15 cellular contexts compared by ENCODE assay signal in the genomic region with DNA sequence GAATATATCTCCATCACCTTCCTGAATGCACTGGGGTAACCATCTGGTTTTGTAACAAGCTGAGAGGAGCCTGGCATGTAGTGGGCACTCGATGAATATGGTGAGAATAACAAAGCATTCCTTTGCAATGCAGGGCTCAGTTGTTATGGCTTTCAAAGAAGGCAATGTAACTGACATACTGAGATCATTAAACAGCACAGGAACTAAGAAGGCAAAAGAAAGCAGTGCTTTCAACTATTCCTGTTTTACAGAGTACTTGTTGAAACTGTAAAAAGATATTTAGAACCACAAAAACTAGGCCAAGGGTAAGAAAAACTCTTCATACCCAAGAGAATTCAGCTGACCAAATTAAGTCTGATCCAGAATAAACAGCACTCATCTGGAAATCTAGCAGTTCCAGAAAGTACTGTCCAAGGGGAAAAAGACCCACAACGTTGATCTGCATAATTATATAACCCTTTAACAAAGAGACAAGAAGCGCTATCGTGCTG.
DNase-seq lines count a peak whose midpoint lies in the region; ATAC-seq and TF ChIP-seq lines count a peak whose summit lies in the region.
"Had no signal": no experiment of that assay in that cellular context is flagged by ENCODE, and none has a peak within 500 bp of the region (broad histone marks: within the 10 kb centered on the region; RNA-seq: fewer than 3 reads in every experiment).

No MANE protein-coding gene starts in this region.

- intact Hi-C loops in heart right ventricle (cut with DNase I) = loop anchor here in 1 of 10 donors (10.0 kb wide), 1 partner anchor 116 kb away; a partner anchor contains a TSS
- intact Hi-C loops in CD4-positive, alpha-beta T cell (cut with DNase I, micrococcal nuclease) = no loop called here

- H3K4me3 ChIP-seq in astrocyte of the spinal cord (ENCODE audit: low read depth, low read length) (no peak overlapping the region), heart right ventricle (no peak overlapping the region)
- H3K4me3 ChIP-seq: gastroesophageal sphincter had no signal

- no peaks in the 10 kb centered on the region for H3K27me3 Mint-ChIP-seq in CD4-positive, alpha-beta T cell
- H3K27me3 Mint-ChIP-seq in activated CD8-positive, alpha-beta memory T cell treated with anti-CD3 and anti-CD28 coated beads, Interleukin-2, amount 10 ng/mL, durations not matched to agents 7 days and 5 days = no peaks in the 10 kb centered on the region
- H3K27me3 Mint-ChIP-seq: activated naive CD8-positive, alpha-beta T cell treated with anti-CD3 and anti-CD28 coated beads, Interleukin-2, amount 10 ng/mL, durations not matched to agents 7 days and 5 days had no signal

- H3K27me3 ChIP-seq in heart right ventricle = no peaks in the 10 kb centered on the region
- no peaks in the 10 kb centered on the region for H3K27me3 ChIP-seq in CD4-positive, alpha-beta T cell (ENCODE audit: control insufficient read depth, insufficient read depth, low read length)
- H3K27me3 ChIP-seq: gastroesophageal sphincter had no signal

- CTCF ChIA-PET in CD4-positive, alpha-beta T cell (lab: Charles Lee) = no interaction called here
- CTCF ChIA-PET in activated CD8-positive, alpha-beta memory T cell treated with anti-CD3 and anti-CD28 coated beads, Interleukin-2, amount 10 ng/mL, durations not matched to agents 7 days and 5 days (lab: Charles Lee) = no interaction called here

- H3K4me3 Mint-ChIP-seq in CD4-positive, alpha-beta T cell = no peak overlapping the region
- no peak overlapping the region for H3K4me3 Mint-ChIP-seq in activated CD8-positive, alpha-beta memory T cell treated with anti-CD3 and anti-CD28 coated beads, Interleukin-2, amount 10 ng/mL, durations not matched to agents 7 days and 5 days
- H3K4me3 Mint-ChIP-seq: activated naive CD8-positive, alpha-beta T cell treated with anti-CD3 and anti-CD28 coated beads, Interleukin-2, amount 10 ng/mL, durations not matched to agents 7 days and 5 days; natural killer cell treated with Interleukin-12 subunit alpha and Interleukin-12 subunit beta and Interleukin-15 and Interleukin-18, amount 100 ng/mL, for 72 hours had no signal

- no peak overlapping the region for H3K27ac Mint-ChIP-seq in CD4-positive, alpha-beta T cell
- H3K27ac Mint-ChIP-seq in activated CD8-positive, alpha-beta memory T cell treated with anti-CD3 and anti-CD28 coated beads, Interleukin-2, amount 10 ng/mL, durations not matched to agents 7 days and 5 days = no peak overlapping the region
- H3K27ac Mint-ChIP-seq: activated naive CD8-positive, alpha-beta T cell treated with anti-CD3 and anti-CD28 coated beads, Interleukin-2, amount 10 ng/mL, durations not matched to agents 7 days and 5 days; natural killer cell treated with Interleukin-12 subunit alpha and Interleukin-12 subunit beta and Interleukin-15 and Interleukin-18, amount 100 ng/mL, for 72 hours had no signal

- TF ChIP-seq CTCF in astrocyte of the spinal cord (IDR thresholded peaks at IDR 0.05; ENCODE audit: low read depth, low read length) (no peak), heart right ventricle (IDR thresholded peaks at IDR 0.05) (no peak)
- no peak for TF ChIP-seq CTCF in CD4-positive, alpha-beta T cell (IDR thresholded peaks at IDR 0.05)

- no peaks in the 10 kb centered on the region for H3K36me3 ChIP-seq in heart right ventricle
- H3K36me3 ChIP-seq: gastroesophageal sphincter had no signal

- peak overlapping the region in 6 of 10 donors; percentile 39 to 74 (median 53) for H3K27ac ChIP-seq in heart right ventricle
- H3K27ac ChIP-seq in CD4-positive, alpha-beta T cell (ENCODE audit: low read depth, low read length) = no peak overlapping the region

- DNase-seq in AG20443 (ENCODE audit: low spot score) = peak; percentile 33
- DNase-seq in astrocyte of the spinal cord (ENCODE audit: low read depth, low spot score) = peak; percentile 56
- peak in 1 of 2 donors; percentile 18 for DNase-seq in heart right ventricle
- peak; percentile 48 for DNase-seq in pons (ENCODE audit: low spot score)
- no peak for DNase-seq in CD4-positive, alpha-beta T cell
- DNase-seq in NCI-H187 treated with DMSO at 0.1 percent for 48 hours (lab: John Stamatoyannopoulos, UW) = no peak
- no peak for DNase-seq in activated CD8-positive, alpha-beta memory T cell treated with anti-CD3 and anti-CD28 coated beads, Interleukin-2, amount 10 ng/mL, durations not matched to agents 7 days and 5 days
- DNase-seq: activated naive CD8-positive, alpha-beta T cell treated with anti-CD3 and anti-CD28 coated beads, Interleukin-2, amount 10 ng/mL, durations not matched to agents 7 days and 5 days; activated T-cell treated with anti-CD3 and anti-CD28 coated beads for 4 hours; OCI-M1; small intestine; SW 1271 had no signal

- no peaks in the 10 kb centered on the region for H3K36me3 Mint-ChIP-seq in CD4-positive, alpha-beta T cell (ENCODE audit: low read depth)
- H3K36me3 Mint-ChIP-seq in activated CD8-positive, alpha-beta memory T cell treated with anti-CD3 and anti-CD28 coated beads, Interleukin-2, amount 10 ng/mL, durations not matched to agents 7 days and 5 days = no peaks in the 10 kb centered on the region
- H3K36me3 Mint-ChIP-seq: activated naive CD8-positive, alpha-beta T cell treated with anti-CD3 and anti-CD28 coated beads, Interleukin-2, amount 10 ng/mL, durations not matched to agents 7 days and 5 days; natural killer cell treated with Interleukin-12 subunit alpha and Interleukin-12 subunit beta and Interleukin-15 and Interleukin-18, amount 100 ng/mL, for 72 hours had no signal

- in situ Hi-C loops in astrocyte of the spinal cord (cut with HindIII; ENCODE audit: low sequenced_read_pairs) = no loop called here

- no peaks in the 10 kb centered on the region for H3K9me3 ChIP-seq in heart right ventricle
- H3K9me3 ChIP-seq in CD4-positive, alpha-beta T cell (ENCODE audit: control insufficient read depth, low read length) = no peaks in the 10 kb centered on the region
- H3K9me3 ChIP-seq: gastroesophageal sphincter had no signal

- WGBS in heart right ventricle, 2 donors = 60 to 64% methylated on average over 4 of the region's 4 CpGs

- POLR2A ChIA-PET in CD4-positive, alpha-beta T cell (lab: Charles Lee) = no interaction called here

- H3K4me1 Mint-ChIP-seq in CD4-positive, alpha-beta T cell (ENCODE audit: low read depth) = no peaks in the 10 kb centered on the region
- no peaks in the 10 kb centered on the region for H3K4me1 Mint-ChIP-seq in activated CD8-positive, alpha-beta memory T cell treated with anti-CD3 and anti-CD28 coated beads, Interleukin-2, amount 10 ng/mL, durations not matched to agents 7 days and 5 days
- H3K4me1 Mint-ChIP-seq: activated naive CD8-positive, alpha-beta T cell treated with anti-CD3 and anti-CD28 coated beads, Interleukin-2, amount 10 ng/mL, durations not matched to agents 7 days and 5 days had no signal

- ATAC-seq in heart right ventricle (peak in 6 of 8 donors; percentile 80 to 90 (median 82)), GM18909 (IDR thresholded peaks at IDR 0.05; ENCODE audit: poor library complexity, unreplicated experiment) (no peak)
- ATAC-seq in CD4-positive, alpha-beta T cell (ENCODE audit: poor library complexity) = no peak
- no peak for ATAC-seq in activated CD8-positive, alpha-beta memory T cell treated with anti-CD3 and anti-CD28 coated beads, Interleukin-2, amount 10 ng/mL, durations not matched to agents 7 days and 5 days
- ATAC-seq: gastroesophageal sphincter; natural killer cell treated with Interleukin-12 subunit alpha and Interleukin-12 subunit beta and Interleukin-15 and Interleukin-18, amount 100 ng/mL, for 72 hours had no signal

- no peaks in the 10 kb centered on the region for H3K9me3 Mint-ChIP-seq in CD4-positive, alpha-beta T cell
- peaks cover 1% of the 10 kb centered on the region for H3K9me3 Mint-ChIP-seq in activated CD8-positive, alpha-beta memory T cell treated with anti-CD3 and anti-CD28 coated beads, Interleukin-2, amount 10 ng/mL, durations not matched to agents 7 days and 5 days (ENCODE audit: low read depth)
- H3K9me3 Mint-ChIP-seq: activated naive CD8-positive, alpha-beta T cell treated with anti-CD3 and anti-CD28 coated beads, Interleukin-2, amount 10 ng/mL, durations not matched to agents 7 days and 5 days; natural killer cell treated with Interleukin-12 subunit alpha and Interleukin-12 subunit beta and Interleukin-15 and Interleukin-18, amount 100 ng/mL, for 72 hours had no signal

- H3K4me1 ChIP-seq in heart right ventricle = peaks cover 0 to 26% (median 2%) of the 10 kb centered on the region in 9 donors

Comparison
In these comparisons a context has a peak if more than half of its experiments do, and no peak if none do; other contexts are left out.
1. DNase-seq: peak in AG20443 (single experiment), astrocyte of the spinal cord (single experiment) and pons (single experiment); none in CD4-positive, alpha-beta T cell (0 of 10), NCI-H187 treated with DMSO at 0.1 percent for 48 hours (single experiment) and activated CD8-positive, alpha-beta memory T cell treated with anti-CD3 and anti-CD28 coated beads, Interleukin-2, amount 10 ng/mL, durations not matched to agents 7 days and 5 days (single experiment).
2. ATAC-seq: peak in heart right ventricle (6 of 8); none in CD4-positive, alpha-beta T cell (single experiment), GM18909 (single experiment) and activated CD8-positive, alpha-beta memory T cell treated with anti-CD3 and anti-CD28 coated beads, Interleukin-2, amount 10 ng/mL, durations not matched to agents 7 days and 5 days (single experiment).